Comparison of ENCODE assay signal across 29 cellular contexts in the genomic region with DNA sequence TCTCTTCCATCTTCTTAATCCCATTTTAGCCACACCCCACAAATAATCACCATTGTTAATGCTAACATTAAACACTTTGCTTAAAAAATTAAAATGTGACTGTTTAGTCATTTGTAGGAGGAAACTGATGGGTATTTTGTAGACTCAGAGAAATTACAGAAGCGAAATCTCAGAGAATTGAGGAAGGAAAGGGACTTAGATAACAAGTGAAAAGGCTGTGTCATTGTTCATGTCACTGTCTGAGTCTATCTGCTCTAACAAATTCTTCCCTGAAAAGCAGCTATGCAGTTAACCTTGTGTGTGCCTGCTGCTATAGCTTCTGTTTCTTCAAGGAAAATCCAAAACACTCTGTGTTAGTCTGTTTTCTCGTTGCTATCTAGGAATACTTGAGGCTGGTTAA. TPM values are rescaled to one million over a fixed set of nuclear protein-coding genes. Genes with fewer than 3 reads are reported as not detected.
DNase-seq lines count a peak whose midpoint lies in the region; ATAC-seq, FAIRE-seq and TF ChIP-seq lines count a peak whose summit lies in the region.
"Had no signal": no experiment of that assay in that cellular context is flagged by ENCODE, and none has a peak within 500 bp of the region (broad histone marks: within the 10 kb centered on the region; RNA-seq: fewer than 3 reads in every experiment).

No MANE protein-coding gene starts in this region.

- no peak overlapping the region for H3K9ac ChIP-seq in K562 (ENCODE audit: insufficient read depth in 1 of 2, low read depth in 2 of 2, low read length in 2 of 2)

- no peak for TF ChIP-seq POLR2A in K562 (conservative IDR thresholded peaks at IDR 0.05)

- no peak overlapping the region for H3K4me3 Mint-ChIP-seq in naive thymus-derived CD4-positive, alpha-beta T cell
- H3K4me3 Mint-ChIP-seq: activated T-cell treated with anti-CD3 and anti-CD28 coated beads, Interleukin-2, amount 50 U/mL, for 24 hours; IgD-negative memory B cell had no signal

- no peaks in the 10 kb centered on the region for H3K36me3 ChIP-seq in K562 (ENCODE audit: control insufficient read depth, insufficient read depth, low read length)
- H3K36me3 ChIP-seq in naive thymus-derived CD4-positive, alpha-beta T cell (ENCODE audit: control insufficient read depth in 2 of 3, insufficient read depth in 3 of 3, low read length in 3 of 3) = no peaks in the 10 kb centered on the region
- H3K36me3 ChIP-seq: ascending aorta, cardiac muscle cell, neutrophil, sigmoid colon, tibial artery had no signal

- no peaks in the 10 kb centered on the region for H3K4me1 Mint-ChIP-seq in naive thymus-derived CD4-positive, alpha-beta T cell
- H3K4me1 Mint-ChIP-seq: IgD-negative memory B cell had no signal

- no peaks in the 10 kb centered on the region for H3K9me3 ChIP-seq in K562 (replicated peaks; ENCODE audit: control insufficient read depth, insufficient read depth, low read depth, low read length)
- H3K9me3 ChIP-seq in naive thymus-derived CD4-positive, alpha-beta T cell (ENCODE audit: control insufficient read depth in 2 of 3, low read length in 3 of 3) = no peaks in the 10 kb centered on the region
- H3K9me3 ChIP-seq: ascending aorta, neutrophil, sigmoid colon, tibial artery had no signal

- no peaks in the 10 kb centered on the region for H3K79me2 ChIP-seq in K562 (ENCODE audit: control insufficient read depth, insufficient read depth, low read length)

- H3K4me2 ChIP-seq in K562 (ENCODE audit: insufficient read depth, low read length) = no peak overlapping the region

- no peaks in the 10 kb centered on the region; a peak in 1 of 5 replicates for H3K4me1 ChIP-seq in K562 (replicated peaks in 1 of 2; ENCODE audit: control insufficient read depth in 2 of 2, insufficient read depth in 2 of 2, low read length in 2 of 2)
- H3K4me1 ChIP-seq in naive thymus-derived CD4-positive, alpha-beta T cell (ENCODE audit: control insufficient read depth in 2 of 2, insufficient read depth in 2 of 2, low read length in 2 of 2) = no peaks in the 10 kb centered on the region
- H3K4me1 ChIP-seq: ascending aorta, sigmoid colon, tibial artery had no signal

- peaks cover 0 to 4% (median 0%) of the 10 kb centered on the region in 11 donors for H3K9me3 Mint-ChIP-seq in naive thymus-derived CD4-positive, alpha-beta T cell

- no peak for TF ChIP-seq EP300 in K562 (IDR thresholded peaks at IDR 0.05; ENCODE audit: low read length)

- POLR2A ChIA-PET in K562 (lab: Yijun Ruan, JAX) = no interaction called here
- POLR2A ChIA-PET in naive thymus-derived CD4-positive, alpha-beta T cell (lab: Charles Lee) = no interaction called here

- TF ChIP-seq RAD21 in K562 (CRISPR knock-in tag; conservative IDR thresholded peaks at IDR 0.05 in 1 of 2, IDR thresholded peaks at IDR 0.05 in 1 of 2) = no peak

- no peak overlapping the region for H3K27ac Mint-ChIP-seq in naive thymus-derived CD4-positive, alpha-beta T cell
- H3K27ac Mint-ChIP-seq: activated T-cell treated with anti-CD3 and anti-CD28 coated beads, Interleukin-2, amount 50 U/mL, for 24 hours; IgD-negative memory B cell had no signal

- peak; percentile 83 for DNase-seq in CD1c-positive myeloid dendritic cell (ENCODE audit: extremely low spot score)
- DNase-seq in NOMO-1 treated with DMSO at 0.1 percent for 48 hours (lab: John Stamatoyannopoulos, UW; ENCODE audit: unreplicated experiment) = peak; percentile 86
- DNase-seq in K562 (ENCODE audit: extremely low read depth in 1 of 4, low spot score in 3 of 4) = peak in 1 of 4 experiments; percentile 7
- DNase-seq in naive thymus-derived CD4-positive, alpha-beta T cell = no peak
- DNase-seq in GM03348 (ENCODE audit: low spot score) = no peak
- no peak for DNase-seq in NCI-H524 treated with DMSO at 0.1 percent for 48 hours (lab: John Stamatoyannopoulos, UW)
- no peak for DNase-seq in middle frontal gyrus (ENCODE audit: extremely low spot score, low spot score)
- DNase-seq: ACHN; activated CD4-positive, alpha-beta T cell treated with anti-CD3 and anti-CD28 coated beads, Interleukin-2, amount 50 U/mL, for 1 hour; activated CD4-positive, CD25-positive, alpha-beta regulatory T cell; activated gamma-delta T cell treated with Interleukin-2 at 50 U/mL for 16 hours; activated T-cell treated with anti-CD3 and anti-CD28 coated beads, Interleukin-2, amount 50 U/mL, for 24 hours; DMS53; effector memory CD4-positive, alpha-beta T cell; NCI-H1417; NCI-H2081 treated with DMSO at 0.1 percent for 48 hours; NCI-H2227 treated with DMSO at 0.1 percent for 48 hours; NCI-H69; sigmoid colon; stimulated activated CD4-positive, alpha-beta T cell treated with anti-CD3 and anti-CD28 coated beads, Interleukin-4, amount 100 ng/mL, for 1 hour; T1000; tibial artery had no signal

- H3K27me3 Mint-ChIP-seq in naive thymus-derived CD4-positive, alpha-beta T cell = peaks cover 0 to 4% (median 0%) of the 10 kb centered on the region in 5 donors
- H3K27me3 Mint-ChIP-seq: activated T-cell treated with anti-CD3 and anti-CD28 coated beads, Interleukin-2, amount 50 U/mL, for 24 hours; IgD-negative memory B cell had no signal

- no peak overlapping the region for H2AFZ ChIP-seq in K562 (ENCODE audit: low read depth, low read length)

- no peaks in the 10 kb centered on the region for H3K27me3 ChIP-seq in K562 (ENCODE audit: control insufficient read depth in 2 of 2, insufficient read depth in 2 of 2, low read length in 2 of 2)
- H3K27me3 ChIP-seq in naive thymus-derived CD4-positive, alpha-beta T cell (ENCODE audit: control insufficient read depth in 2 of 2, insufficient read depth in 2 of 2, low read length in 2 of 2) = no peaks in the 10 kb centered on the region
- H3K27me3 ChIP-seq: ascending aorta, cardiac muscle cell, neutrophil, sigmoid colon, tibial artery had no signal

- no peak for FAIRE-seq in K562 (lab: Jason Lieb, UNC)
- FAIRE-seq: G401.6 had no signal

- no peaks in the 10 kb centered on the region for H3K9me1 ChIP-seq in K562 (ENCODE audit: control insufficient read depth, insufficient read depth, low read length)

- no peaks in the 10 kb centered on the region for H3K36me3 Mint-ChIP-seq in naive thymus-derived CD4-positive, alpha-beta T cell
- H3K36me3 Mint-ChIP-seq: IgD-negative memory B cell had no signal

- H3K4me3 ChIP-seq in K562 = no peak overlapping the region
- no peak overlapping the region for H3K4me3 ChIP-seq in naive thymus-derived CD4-positive, alpha-beta T cell (ENCODE audit: low read length)
- H3K4me3 ChIP-seq: ascending aorta, cardiac muscle cell, coronary artery, sigmoid colon, tibial artery had no signal

- H3K27ac ChIP-seq in K562 (ENCODE audit: extremely low read depth, low read depth, low read length) = no peak overlapping the region
- H3K27ac ChIP-seq in naive thymus-derived CD4-positive, alpha-beta T cell (ENCODE audit: low read depth, low read length) = no peak overlapping the region
- H3K27ac ChIP-seq: ascending aorta, cardiac muscle cell, coronary artery, neutrophil, sigmoid colon, tibial artery had no signal

- TF ChIP-seq CTCF in K562 (IDR thresholded peaks at IDR 0.05 in 2 of 3, conservative IDR thresholded peaks at IDR 0.05 in 1 of 3; ENCODE audit: insufficient read depth in 2 of 3, low read depth in 1 of 3, low read length in 3 of 3) = no peak

- BruUV-seq in K562 (replicated peaks; lab: Mats Ljungman, UMichigan) = no TSS peak

- no peak for ATAC-seq in K562
- peak; percentile 82 for ATAC-seq in naive thymus-derived CD4-positive, alpha-beta T cell
- ATAC-seq in HG02981 (IDR thresholded peaks at IDR 0.05; ENCODE audit: unreplicated experiment) = no peak

- intact Hi-C loops in K562 (cut with micrococcal nuclease) = no loop called here
- intact Hi-C loops in naive thymus-derived CD4-positive, alpha-beta T cell (cut with micrococcal nuclease) = no loop called here

- no peaks in the 10 kb centered on the region for H4K20me1 ChIP-seq in K562 (replicated peaks; ENCODE audit: control insufficient read depth, insufficient read depth, low read length)

- 6% methylated on average over 2 of the region's 2 CpGs for WGBS in K562 (ENCODE audit: insufficient coverage, low coverage, missing lambda C conversion rate)

- CTCF ChIA-PET in K562 (lab: Yijun Ruan, JAX; ENCODE audit: low intra/inter-chr PET ratio) = no interaction called here
- CTCF ChIA-PET in naive thymus-derived CD4-positive, alpha-beta T cell (lab: Charles Lee) = no interaction called here

- in situ Hi-C loops in K562 (cut with MboI) = no loop called here

TF ChIP-seq in K562, 482 proteins besides CTCF, POLR2A, EP300 and RAD21 (continues in another document):
- TF ChIP-seq SP1 (CRISPR knock-in tag; IDR thresholded peaks at IDR 0.05) (no peak), NFE2 (IDR thresholded peaks at IDR 0.05; ENCODE audit: low read depth) (peak; percentile 37; the same call in 1 of the 2 replicates)

RNA-seq across cellular contexts. Expression of gene PLXDC2, which starts 40.9 kb away (rescaled TPM):
- not detected in 2 replicates for total RNA-seq in K562 (2011; cell fraction: chromatin; rRNA removed; ENCODE audit: low replicate concordance)
- total RNA-seq in K562 (2011; cell fraction: nucleolus; rRNA removed) = not detected in 2 replicates
- not detected in 2 replicates for total RNA-seq in K562 (2011; cell fraction: nucleoplasm; rRNA removed)
- total RNA-seq in K562 (2014; rRNA removed) (0.04 TPM in 1 of 2 replicates, not detected in the other), K562 (2014; rRNA removed; fragmentation: Illumina TruSeq; extraction: Trizol) (0.13 TPM in 1 of 2 replicates, not detected in the other), K562 (2015; rRNA removed; fragmentation: Illumina TruSeq; extraction: Trizol) (0.15 and 0.33 TPM in 2 replicates), K562 (2021) (0.09 and 0.16 TPM in 2 replicates)
- polyA plus RNA-seq in K562 (2011; rRNA removed) (0.11 and 1.3 TPM in 2 replicates), K562 (2014; fragmentation: Illumina TruSeq; extraction: Trizol) (0.09 and 0.10 TPM in 2 replicates), K562 (2014; fragmentation: Nextera tagmentation; extraction: Ambion mirVana) (under 1 TPM; 0.01 to 0.06 TPM), K562 (2014; rRNA removed) (not detected in 2 replicates)
- polyA plus RNA-seq in K562 (2011; cell fraction: cytosol; rRNA removed) = 0.16 and 0.96 TPM in 2 replicates
- polyA plus RNA-seq in K562 (2011; cell fraction: nucleus; rRNA removed) = 0.26 and 1.5 TPM in 2 replicates
- polyA plus RNA-seq in K562 (2012) = 0.03 and 0.08 TPM in 2 replicates
- polyA minus RNA-seq in K562 (2011; rRNA and poly(A)+ RNA removed) = 0.28 and 2.8 TPM in 2 replicates
- polyA minus RNA-seq in K562 (2011; cell fraction: cytosol; rRNA and poly(A)+ RNA removed) = 0.09 TPM in 1 of 2 replicates, not detected in the other
- polyA minus RNA-seq in K562 (2011; cell fraction: nucleus; rRNA and poly(A)+ RNA removed) = 0.40 and 2.0 TPM in 2 replicates
- total RNA-seq in naive thymus-derived CD4-positive, alpha-beta T cell = 10 to 100 TPM in 1 of 5 experiments, 1 to 10 TPM in 3, under 1 TPM in 1; 0.12 to 42.4 (median 1.5) TPM
- not detected for polyA plus RNA-seq in naive thymus-derived CD4-positive, alpha-beta T cell

Comparison
In these comparisons a context has a peak if more than half of its experiments do, and no peak if none do; other contexts are left out.
1. DNase-seq: peak in CD1c-positive myeloid dendritic cell (single experiment) and NOMO-1 treated with DMSO at 0.1 percent for 48 hours (single experiment); none in naive thymus-derived CD4-positive, alpha-beta T cell (0 of 9), GM03348 (single experiment), NCI-H524 treated with DMSO at 0.1 percent for 48 hours (single experiment) and middle frontal gyrus (single experiment).